In genomic region chr19:13092206-13092605, GRCh38 we compare ENCODE assay signal across 15 cellular contexts. TPM values are rescaled to one million over a fixed set of nuclear protein-coding genes. Genes with fewer than 3 reads are reported as not detected.
DNase-seq lines count a peak whose midpoint lies in the region; ATAC-seq and TF ChIP-seq lines count a peak whose summit lies in the region.
"Had no signal": no experiment of that assay in that cellular context is flagged by ENCODE, and none has a peak within 500 bp of the region (broad histone marks: within the 10 kb centered on the region; RNA-seq: fewer than 3 reads in every experiment).

No MANE protein-coding gene starts in this region.

- no peak for TF ChIP-seq POLR2A in heart left ventricle (IDR thresholded peaks at IDR 0.05)
- no peak for TF ChIP-seq POLR2A in prostate gland (IDR thresholded peaks at IDR 0.05)
- no peak for TF ChIP-seq POLR2A in upper lobe of left lung (IDR thresholded peaks at IDR 0.05)

- no peak for ATAC-seq in heart left ventricle
- no peak for ATAC-seq in Right ventricle myocardium superior (ENCODE audit: poor library complexity)
- no peak for ATAC-seq in upper lobe of left lung (ENCODE audit: low FRiP score in 2 of 2)
- ATAC-seq: T-helper 17 cell had no signal

- DNase-seq in heart left ventricle: no peak
- no peak for DNase-seq in Right ventricle myocardium superior
- DNase-seq in fibroblast of the aortic adventitia (ENCODE audit: low read depth): peak; percentile 54
- DNase-seq in prostate gland (ENCODE audit: low spot score): no peak
- no peak for DNase-seq in upper lobe of left lung
- DNase-seq in hypothalamus (lab: John Stamatoyannopoulos, UW): no peak
- DNase-seq in NCI-H1694 (lab: John Stamatoyannopoulos, UW): no peak
- no peak for DNase-seq in HCEC 1CT
- DNase-seq: activated naive CD4-positive, alpha-beta T cell treated with anti-CD3 and anti-CD28 coated beads, Interleukin-2, amount 10 ng/mL, durations not matched to agents 7 days and 5 days; Caco-2; NCI-H1436 treated with DMSO at 0.1 percent for 48 hours; NCI-H774; T-helper 17 cell had no signal

- intact Hi-C loops in heart left ventricle (cut with DNase I) (loop anchor here in 9 of 10 donors (2.0 to 10.0 kb wide), 7 partner anchors 29 to 207 kb away; partner anchors contain the start of genes DNASE2 (in 1 of the 9) and KLF1 (in 1 of the 9)), Right ventricle myocardium superior (cut with DNase I) (no loop called here), prostate gland (cut with DNase I) (loop anchor here (2.0 kb wide), 1 partner anchor 109 kb away; no protein-coding TSS in a partner anchor)

- H3K4me3 ChIP-seq in heart left ventricle: peak overlapping the region in 1 of 12 donors; percentile 16
- H3K4me3 ChIP-seq in fibroblast of the aortic adventitia (ENCODE audit: low read depth, low read length): no peak overlapping the region
- no peak overlapping the region for H3K4me3 ChIP-seq in prostate gland
- no peak overlapping the region for H3K4me3 ChIP-seq in upper lobe of left lung

- H3K4me1 ChIP-seq in heart left ventricle (peaks cover 0 to 85% (median 66%) of the 10 kb centered on the region in 12 donors), prostate gland (replicated peaks) (peaks cover 5% of the 10 kb centered on the region), upper lobe of left lung (peaks cover 44 to 70% (median 55%) of the 10 kb centered on the region in 4 donors)
- H3K4me1 ChIP-seq: Caco-2 had no signal

- WGBS in heart left ventricle, 4 donors: 76 to 81% (median 80%) methylated on average over 2 of the region's 2 CpGs
- 74% methylated on average over 2 of the region's 2 CpGs for WGBS in prostate gland
- 75 to 87% methylated on average over 2 of the region's 2 CpGs for WGBS in upper lobe of left lung, 2 donors

- H3K9me3 ChIP-seq in heart left ventricle: no peaks in the 10 kb centered on the region
- no peaks in the 10 kb centered on the region for H3K9me3 ChIP-seq in prostate gland
- no peaks in the 10 kb centered on the region for H3K9me3 ChIP-seq in upper lobe of left lung
- H3K9me3 ChIP-seq: Caco-2 had no signal

- H3K27ac ChIP-seq in heart left ventricle: peak overlapping the region; percentile 61 to 94 (median 80)
- peak overlapping the region; percentile 79 to 88 for H3K27ac ChIP-seq in prostate gland
- peak overlapping the region; percentile 57 to 98 (median 78) for H3K27ac ChIP-seq in upper lobe of left lung
- H3K27ac ChIP-seq: epithelial cell of prostate had no signal

- no peaks in the 10 kb centered on the region for H3K27me3 ChIP-seq in heart left ventricle
- no peaks in the 10 kb centered on the region for H3K27me3 ChIP-seq in prostate gland (replicated peaks; ENCODE audit: insufficient read depth)
- no peaks in the 10 kb centered on the region for H3K27me3 ChIP-seq in upper lobe of left lung

- H3K36me3 ChIP-seq in heart left ventricle: peaks cover 0 to 37% (median 20%) of the 10 kb centered on the region in 9 donors
- H3K36me3 ChIP-seq in prostate gland: peaks cover 5 to 13% of the 10 kb centered on the region in 2 donors
- H3K36me3 ChIP-seq in upper lobe of left lung: peaks cover 0 to 35% (median 18%) of the 10 kb centered on the region in 4 donors

- no peak for TF ChIP-seq EP300 in upper lobe of left lung (IDR thresholded peaks at IDR 0.05)

- TF ChIP-seq CTCF in heart left ventricle (IDR thresholded peaks at IDR 0.05) (no peak), fibroblast of the aortic adventitia (IDR thresholded peaks at IDR 0.05; ENCODE audit: insufficient read depth, low read length) (no peak), prostate gland (IDR thresholded peaks at IDR 0.05) (no peak), upper lobe of left lung (IDR thresholded peaks at IDR 0.05) (no peak)

RNA-seq across cellular contexts. Expression of gene LYL1, which starts 10.5 kb away (rescaled TPM):
- total RNA-seq in heart left ventricle: 10 to 100 TPM in 3 of 9 donors, 1 to 10 TPM in 6; 5.2 to 19.1 (median 8.3) TPM
- 1 to 10 TPM; 7.7 to 8.4 TPM for polyA plus RNA-seq in heart left ventricle
- 7.2 TPM for total RNA-seq in Right ventricle myocardium superior
- 0.63 and 1.4 TPM in 2 replicates for total RNA-seq in fibroblast of the aortic adventitia (ENCODE audit: low replicate concordance)
- 10 to 100 TPM in 1 of 2 donors, 1 to 10 TPM in 1; 4.6 to 13.3 TPM for total RNA-seq in prostate gland
- 10 to 100 TPM; 22.6 to 55.5 (median 31.4) TPM for total RNA-seq in upper lobe of left lung
- total RNA-seq: LHCN-M2 had no signal

RNA-seq across cellular contexts. Expression of gene TRMT1, which starts 24.3 kb away (rescaled TPM):
- total RNA-seq in heart left ventricle (10 to 100 TPM; 15.1 to 22.6 (median 16.2) TPM), Right ventricle myocardium superior (18.4 TPM), fibroblast of the aortic adventitia (ENCODE audit: low replicate concordance) (19.2 and 23.9 TPM in 2 replicates), prostate gland (10 to 100 TPM; 23.3 to 55.4 TPM), upper lobe of left lung (10 to 100 TPM; 27.2 to 92.2 (median 33.1) TPM)
- 10 to 100 TPM; 26.4 to 32.4 TPM for polyA plus RNA-seq in heart left ventricle

RNA-seq across cellular contexts. Expression of gene NACC1, which starts 25.9 kb away (rescaled TPM):
- total RNA-seq in heart left ventricle (10 to 100 TPM; 28.7 to 88.2 (median 41.8) TPM), Right ventricle myocardium superior (44.6 TPM), fibroblast of the aortic adventitia (ENCODE audit: low replicate concordance) (11.5 and 51.2 TPM in 2 replicates), prostate gland (10 to 100 TPM; 52.4 to 91.9 TPM), upper lobe of left lung (10 to 100 TPM; 22.0 to 96.1 (median 55.7) TPM)
- polyA plus RNA-seq in heart left ventricle: 10 to 100 TPM; 49.6 to 74.2 TPM

RNA-seq across cellular contexts. Expression of gene STX10, which starts 58.0 kb away (rescaled TPM):
- total RNA-seq in heart left ventricle (10 to 100 TPM; 24.0 to 48.8 (median 35.8) TPM), Right ventricle myocardium superior (38.2 TPM), fibroblast of the aortic adventitia (ENCODE audit: low replicate concordance) (62.7 and 122 TPM in 2 replicates), prostate gland (10 to 100 TPM; 42.5 to 48.6 TPM), upper lobe of left lung (100 to 1,000 TPM in 4 of 6 donors, 10 to 100 TPM in 2; 80.0 to 348 (median 107) TPM)
- 10 to 100 TPM; 52.5 to 64.7 TPM for polyA plus RNA-seq in heart left ventricle

RNA-seq across cellular contexts. Expression of gene IER2, which starts 58.0 kb away (rescaled TPM):
- total RNA-seq in heart left ventricle (100 to 1,000 TPM in 1 of 9 donors, 10 to 100 TPM in 8; 17.6 to 101 (median 29.1) TPM), Right ventricle myocardium superior (17.7 TPM), fibroblast of the aortic adventitia (ENCODE audit: low replicate concordance) (20.3 and 43.5 TPM in 2 replicates), prostate gland (10 to 100 TPM; 34.7 to 75.7 TPM), upper lobe of left lung (100 to 1,000 TPM in 4 of 6 donors, 10 to 100 TPM in 2; 94.3 to 246 (median 129) TPM)
- 10 to 100 TPM; 21.8 to 35.7 TPM for polyA plus RNA-seq in heart left ventricle
